In genomic region chr6:132764370-132764769, GRCh38 we compare ENCODE assay signal across 10 cellular contexts. TPM values are rescaled to one million over a fixed set of nuclear protein-coding genes. Genes with fewer than 3 reads are reported as not detected.
DNase-seq lines count a peak whose midpoint lies in the region; ATAC-seq and TF ChIP-seq lines count a peak whose summit lies in the region.
"Had no signal": no experiment of that assay in that cellular context is flagged by ENCODE, and none has a peak within 500 bp of the region (broad histone marks: within the 10 kb centered on the region; RNA-seq: fewer than 3 reads in every experiment).

No MANE protein-coding gene starts in this region.

- POLR2A ChIA-PET in PC-3 (lab: Charles Lee; ENCODE audit: unreplicated experiment): interaction anchor here (0.5 kb wide), 1 partner anchor 107 kb away, joined by 3 read pairs; no protein-coding TSS in a partner anchor

- H4K20me1 ChIP-seq in PC-3 (ENCODE audit: low read length): no peaks in the 10 kb centered on the region

- H3K4me1 ChIP-seq in PC-3 (ENCODE audit: insufficient read depth, low read length) (peaks cover 14% of the 10 kb centered on the region), tibial artery (peaks cover 0 to 8% (median 0%) of the 10 kb centered on the region in 4 donors)

- H3F3A ChIP-seq in PC-3 (ENCODE audit: low read length, unreplicated experiment): peaks cover 5% of the 10 kb centered on the region

- intact Hi-C loops in PC-3 (cut with micrococcal nuclease): loop anchor here (1.0 kb wide), 2 partner anchors 34 to 234 kb away; no protein-coding TSS in a partner anchor
- intact Hi-C loops in tibial artery (cut with DNase I; ENCODE audit: low total_unique reads): no loop called here
- intact Hi-C loops in posterior vena cava (cut with DNase I): no loop called here

- peak overlapping the region; percentile 57 for H3K4me2 ChIP-seq in PC-3 (ENCODE audit: low read length)

- H3K9ac ChIP-seq in PC-3 (ENCODE audit: low read length): no peak overlapping the region

- H2AFZ ChIP-seq in PC-3 (ENCODE audit: low read length): no peak overlapping the region

- no TSS peak for BruUV-seq in PC-3 (replicated peaks; lab: Mats Ljungman, UMichigan)

- H3K9me2 ChIP-seq in PC-3 (replicated peaks; ENCODE audit: low read length): no peaks in the 10 kb centered on the region

- no peaks in the 10 kb centered on the region for H3K27me3 ChIP-seq in PC-3 (ENCODE audit: low read length)
- H3K27me3 ChIP-seq in tibial artery: peaks cover 0 to 2% of the 10 kb centered on the region in 2 donors

- no peaks in the 10 kb centered on the region for H3K79me2 ChIP-seq in PC-3 (ENCODE audit: low read length)

- DNase-seq in GM03348 (ENCODE audit: low spot score): peak; percentile 79
- DNase-seq in PC-3: peak; percentile 92
- peak; percentile 80 to 93 for DNase-seq in foreskin fibroblast
- peak; percentile 50 for DNase-seq in omental fat pad (ENCODE audit: low spot score)
- no peak for DNase-seq in tibial artery
- DNase-seq in islet precursor cell: no peak
- no peak for DNase-seq in SIG-M5 treated with dmso at 0.1 percent for 504 hours (lab: John Stamatoyannopoulos, UW; ENCODE audit: unreplicated experiment)
- DNase-seq in posterior vena cava (ENCODE audit: low spot score): no peak
- DNase-seq: effector memory CD4-positive, alpha-beta T cell had no signal

- no peaks in the 10 kb centered on the region for H3K36me3 ChIP-seq in PC-3 (ENCODE audit: low read depth, low read length)
- no peaks in the 10 kb centered on the region for H3K36me3 ChIP-seq in tibial artery

- peak; percentile 96 for ATAC-seq in PC-3
- peak; percentile 100 for ATAC-seq in omental fat pad (ENCODE audit: low FRiP score)

- TF ChIP-seq CTCF in PC-3 (conservative IDR thresholded peaks at IDR 0.05; ENCODE audit: low read depth, low read length): no peak
- no peak for TF ChIP-seq CTCF in foreskin fibroblast (IDR thresholded peaks at IDR 0.05; ENCODE audit: low read depth, low read length)
- TF ChIP-seq CTCF in omental fat pad (IDR thresholded peaks at IDR 0.05): no peak
- TF ChIP-seq CTCF in tibial artery (IDR thresholded peaks at IDR 0.05): no peak

- CTCF ChIA-PET in PC-3 (lab: Charles Lee): interaction anchor here (0.5 to 1.8 kb wide), 4 partner anchors 12 to 234 kb away, joined by 3 to 9 read pairs (median 5); no protein-coding TSS in a partner anchor

- H3K9me3 ChIP-seq in PC-3 (ENCODE audit: low read length): no peaks in the 10 kb centered on the region
- H3K9me3 ChIP-seq in tibial artery: no peaks in the 10 kb centered on the region

- H3K4me3 ChIP-seq in PC-3 (ENCODE audit: low read length): no peak overlapping the region
- no peak overlapping the region for H3K4me3 ChIP-seq in foreskin fibroblast (ENCODE audit: low read depth in 1 of 2, low read length in 2 of 2)
- no peak overlapping the region for H3K4me3 ChIP-seq in tibial artery
- H3K4me3 ChIP-seq: skin epidermis had no signal

- H3K27ac ChIP-seq in PC-3 (ENCODE audit: low read length) (peak overlapping the region; percentile 54), tibial artery (no peak overlapping the region)

RNA-seq across cellular contexts. Expression of gene VNN2, which starts 6.7 kb away (rescaled TPM):
- total RNA-seq in PC-3 (2014; rRNA removed): not detected in 2 replicates
- 10 to 100 TPM in 3 of 4 donors, 1 to 10 TPM in 1; 4.7 to 66.0 (median 22.5) TPM for total RNA-seq in omental fat pad
- 10 to 100 TPM in 1 of 2 donors, 1 to 10 TPM in 1; 6.6 to 13.1 TPM for total RNA-seq in posterior vena cava

RNA-seq across cellular contexts. Expression of gene SLC18B1, which starts 34.1 kb away (rescaled TPM):
- total RNA-seq in PC-3 (2014; rRNA removed) (8.4 and 9.1 TPM in 2 replicates), omental fat pad (10 to 100 TPM; 10.8 to 20.2 (median 17.2) TPM), posterior vena cava (10 to 100 TPM in 1 of 2 donors, 1 to 10 TPM in 1; 6.7 to 10.3 TPM)

RNA-seq across cellular contexts. Expression of gene RPS12, which starts 50.0 kb away (rescaled TPM):
- total RNA-seq in PC-3 (2014; rRNA removed): 770 and 1,189 TPM in 2 replicates
- total RNA-seq in omental fat pad: 1,000 to 10,000 TPM; 1,604 to 2,733 (median 2,024) TPM
- total RNA-seq in posterior vena cava: 100 to 1,000 TPM; 813 to 932 TPM

RNA-seq across cellular contexts. Expression of gene VNN1, which starts 50.5 kb away (rescaled TPM):
- total RNA-seq in PC-3 (2014; rRNA removed) (0.04 and 0.12 TPM in 2 replicates), omental fat pad (10 to 100 TPM in 1 of 4 donors, 1 to 10 TPM in 3; 2.5 to 21.4 (median 6.0) TPM), posterior vena cava (1 to 10 TPM; 1.9 to 3.0 TPM)

Comparison
In these comparisons a context has a peak if more than half of its experiments do, and no peak if none do; other contexts are left out.
1. DNase-seq: peak in GM03348 (single experiment), PC-3 (single experiment), foreskin fibroblast (2 of 2) and omental fat pad (single experiment); none in tibial artery (0 of 2), islet precursor cell (single experiment), SIG-M5 treated with dmso at 0.1 percent for 504 hours (single experiment) and posterior vena cava (single experiment).